In the genomic region with DNA sequence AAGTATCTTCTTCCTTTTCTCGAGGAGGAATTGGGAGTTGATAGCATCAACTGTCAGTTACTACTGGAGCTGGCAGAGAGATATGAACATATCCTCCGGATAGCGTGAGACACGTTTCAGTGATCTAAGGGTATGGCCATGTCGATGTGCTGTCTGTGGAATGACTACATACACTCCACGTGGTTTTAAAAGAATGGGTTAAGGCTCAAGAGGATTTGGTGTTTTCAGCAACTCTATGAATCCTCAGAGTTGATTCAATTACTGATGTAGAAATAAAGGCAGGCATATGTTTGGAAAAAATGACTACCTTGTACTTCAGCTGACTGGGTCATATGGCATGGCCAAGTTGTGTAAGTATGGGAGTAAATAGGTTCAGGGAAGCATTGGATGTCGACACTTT, we compare ENCODE assay signal across 30 cellular contexts. TPM values are rescaled to one million over a fixed set of nuclear protein-coding genes. Genes with fewer than 3 reads are reported as not detected.
"Had no signal": no experiment of that assay in that cellular context is flagged by ENCODE, and none has a peak within 500 bp of the region (broad histone marks: within the 10 kb centered on the region; RNA-seq: fewer than 3 reads in every experiment).

No MANE protein-coding gene starts in this region.

- H3K27me3 ChIP-seq: MG63 had no signal

- H3K36me3 ChIP-seq: MG63 had no signal

- ATAC-seq: Panc1, Right ventricle myocardium inferior, WTC11 had no signal

- H3K27ac Mint-ChIP-seq: activated CD8-positive, alpha-beta memory T cell treated with anti-CD3 and anti-CD28 coated beads, Interleukin-2, amount 10 ng/mL, durations not matched to agents 7 days and 5 days; activated naive CD4-positive, alpha-beta T cell treated with anti-CD3 and anti-CD28 coated beads, Interleukin-2, amount 50 U/mL, for 24 hours; activated T-cell treated with anti-CD3 and anti-CD28 coated beads, Interleukin-2, amount 50 U/mL, for 24 hours; activated T-helper 1 cell treated with anti-CD3 and anti-CD28 coated beads, Interleukin-12 subunit alpha, Interleukin-12 subunit beta, Interleukin-2, Interleukin-4 antibody, amounts not matched to agents 30 ng/mL and 10 ng/mL and 1 ng/mL, durations not matched to agents 14 hours and 24 hours and 36 hours; T-helper 2 cell treated with Interferon-gamma antibody and Interleukin-4, amounts not matched to agents 5 μg/mL and 100 μg/mL, for 36 hours; WTC11 had no signal

- H3K4me3 ChIP-seq: MG63 had no signal

- DNase-seq: activated CD4-positive, alpha-beta T cell treated with anti-CD3 and anti-CD28 coated beads for 48 hours; activated CD4-positive, alpha-beta T cell treated with anti-CD3 and anti-CD28 coated beads, Interleukin-2, amount 50 U/mL, for 4 hours; activated CD4-positive, CD25-positive, alpha-beta regulatory T cell treated with anti-CD3 and anti-CD28 coated beads, Interleukin-2, amount 50 U/mL, for 72 hours; activated CD8-positive, alpha-beta memory T cell treated with anti-CD3 and anti-CD28 coated beads, Interleukin-2, amount 10 ng/mL, durations not matched to agents 7 days and 5 days; activated effector memory CD4-positive, alpha-beta T cell treated with Interleukin-2 at 50 U/mL for 16 hours; activated naive CD4-positive, alpha-beta T cell; activated T-cell treated with anti-CD3 and anti-CD28 coated beads, Interleukin-2, amount 50 U/mL, for 24 hours; amygdala; MG63; MV-4-11; NCI-H1092 treated with DMSO at 0.1 percent for 48 hours; NCI-H1417 treated with DMSO at 0.1 percent for 48 hours; NCI-H1694 treated with DMSO at 0.1 percent for 48 hours; NCI-H2029 treated with DMSO at 0.1 percent for 48 hours; NCI-H345; NCI-H510A; NCI-H526 treated with DMSO at 0.1 percent for 48 hours; NCI-H82; NK-92 treated with Interleukin-12 subunit alpha and Interleukin-12 subunit beta, amount 100 ng/mL, for 24 hours; OCI-M1; RPMI8226; SK-N-SH had no signal

- H3K4me3 Mint-ChIP-seq: activated CD8-positive, alpha-beta memory T cell treated with anti-CD3 and anti-CD28 coated beads, Interleukin-2, amount 10 ng/mL, durations not matched to agents 7 days and 5 days; activated naive CD4-positive, alpha-beta T cell treated with anti-CD3 and anti-CD28 coated beads, Interleukin-2, amount 50 U/mL, for 24 hours; activated T-cell treated with anti-CD3 and anti-CD28 coated beads, Interleukin-2, amount 50 U/mL, for 24 hours; activated T-helper 1 cell treated with anti-CD3 and anti-CD28 coated beads, Interleukin-12 subunit alpha, Interleukin-12 subunit beta, Interleukin-2, Interleukin-4 antibody, amounts not matched to agents 30 ng/mL and 10 ng/mL and 1 ng/mL, durations not matched to agents 14 hours and 24 hours and 36 hours; T-helper 2 cell treated with Interferon-gamma antibody and Interleukin-4, amounts not matched to agents 5 μg/mL and 100 μg/mL, for 36 hours; WTC11 had no signal

- H3K4me1 Mint-ChIP-seq: activated naive CD4-positive, alpha-beta T cell treated with anti-CD3 and anti-CD28 coated beads, Interleukin-2, amount 50 U/mL, for 24 hours; WTC11 had no signal

- H3K9me3 ChIP-seq: MG63, SK-N-SH had no signal

- H3K9me3 Mint-ChIP-seq: activated naive CD4-positive, alpha-beta T cell treated with anti-CD3 and anti-CD28 coated beads, Interleukin-2, amount 50 U/mL, for 24 hours; activated T-cell treated with anti-CD3 and anti-CD28 coated beads, Interleukin-2, amount 50 U/mL, for 24 hours; activated T-helper 1 cell treated with anti-CD3 and anti-CD28 coated beads, Interleukin-12 subunit alpha, Interleukin-12 subunit beta, Interleukin-2, Interleukin-4 antibody, amounts not matched to agents 30 ng/mL and 10 ng/mL and 1 ng/mL, durations not matched to agents 14 hours and 24 hours and 36 hours; T-helper 2 cell treated with Interferon-gamma antibody and Interleukin-4, amounts not matched to agents 5 μg/mL and 100 μg/mL, for 36 hours had no signal

- H3K36me3 Mint-ChIP-seq: activated CD8-positive, alpha-beta memory T cell treated with anti-CD3 and anti-CD28 coated beads, Interleukin-2, amount 10 ng/mL, durations not matched to agents 7 days and 5 days; activated naive CD4-positive, alpha-beta T cell treated with anti-CD3 and anti-CD28 coated beads, Interleukin-2, amount 50 U/mL, for 24 hours; WTC11 had no signal

RNA-seq across cellular contexts. Expression of gene MMP13, which starts 22.9 kb away (rescaled TPM):
- total RNA-seq: activated CD8-positive, alpha-beta memory T cell treated with anti-CD3 and anti-CD28 coated beads, Interleukin-2, amount 10 ng/mL, durations not matched to agents 7 days and 5 days; activated T-helper 1 cell treated with anti-CD3 and anti-CD28 coated beads, Interleukin-12 subunit alpha, Interleukin-12 subunit beta, Interleukin-2, Interleukin-4 antibody, amounts not matched to agents 30 ng/mL and 10 ng/mL and 1 ng/mL, durations not matched to agents 14 hours and 24 hours and 36 hours; cardiac septum; Right ventricle myocardium inferior; WTC11 had no signal

RNA-seq across cellular contexts. Expression of gene MMP12, which starts 57.9 kb away (rescaled TPM):
- total RNA-seq: activated CD8-positive, alpha-beta memory T cell treated with anti-CD3 and anti-CD28 coated beads, Interleukin-2, amount 10 ng/mL, durations not matched to agents 7 days and 5 days; cardiac septum; Right ventricle myocardium inferior; T-helper 1 cell treated with Interleukin-12 subunit alpha and Interleukin-12 subunit beta and Interleukin-4 antibody, amounts not matched to agents 30 ng/mL and 1 ng/mL, for 36 hours; WTC11 had no signal
